8 cellular contexts compared by ENCODE assay signal in genomic region chr3:50327943-50328691, GRCh38. TPM values are rescaled to one million over a fixed set of nuclear protein-coding genes. Genes with fewer than 3 reads are reported as not detected.
DNase-seq lines count a peak whose midpoint lies in the region; ATAC-seq and TF ChIP-seq lines count a peak whose summit lies in the region.

A gene with protein sequence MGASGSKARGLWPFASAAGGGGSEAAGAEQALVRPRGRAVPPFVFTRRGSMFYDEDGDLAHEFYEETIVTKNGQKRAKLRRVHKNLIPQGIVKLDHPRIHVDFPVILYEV (minus strand): TSS chr3:50328223. CDS start chr3:50328099, 124 bp downstream.

- peak within 1 kb of the TSS; percentile 93 for H3K4me3 Mint-ChIP-seq in T-helper 17 cell

- peak; percentile 45 to 75 for TF ChIP-seq POLR2A in uterus (IDR thresholded peaks at IDR 0.05)

- H3K27me3 ChIP-seq in uterus, result no peaks in the 10 kb centered on the region

- intact Hi-C loops in left ventricle myocardium superior (cut with micrococcal nuclease) (no loop called here), uterus (cut with DNase I; ENCODE audit: low total_unique reads) (no loop called here)

- H3K9me3 ChIP-seq in T-helper 17 cell (ENCODE audit: control insufficient read depth, low read length, poor library complexity, severe bottlenecking) (no peaks in the 10 kb centered on the region), uterus (no peaks in the 10 kb centered on the region)

- peak within 1 kb of the TSS; percentile 89 for H3K27ac Mint-ChIP-seq in T-helper 17 cell

- H3K36me3 Mint-ChIP-seq in T-helper 17 cell (ENCODE audit: low read depth), result no peaks in the 10 kb centered on the region

- ATAC-seq in HG02870 (IDR thresholded peaks at IDR 0.05; ENCODE audit: unreplicated experiment), result peak; percentile 82
- peak; percentile 96 for ATAC-seq in T-helper 17 cell
- ATAC-seq in left ventricle myocardium superior, result peak; percentile 84

- peaks cover 0 to 8% of the 10 kb centered on the region in 2 donors for H3K4me1 ChIP-seq in uterus

- peak within 1 kb of the TSS; percentile 61 to 79 for H3K27ac ChIP-seq in uterus

- peaks cover 18% of the 10 kb centered on the region for H3K4me1 Mint-ChIP-seq in T-helper 17 cell

- no peak for TF ChIP-seq CTCF in GM13976 (IDR thresholded peaks at IDR 0.05; ENCODE audit: borderline replicate concordance, control extremely low read depth, extremely low read depth, insufficient read depth, missing control alignments)
- peak in 1 of 4 experiments; percentile 5 for TF ChIP-seq CTCF in uterus (IDR thresholded peaks at IDR 0.05)

- DNase-seq in GM13976 (ENCODE audit: low spot score), result peak; percentile 98
- DNase-seq in NCI-H1694 treated with DMSO at 0.1 percent for 48 hours (lab: John Stamatoyannopoulos, UW), result peak; percentile 61
- DNase-seq in T-helper 17 cell, result peak; percentile 90 to 91 (median 90)
- peak; percentile 45 to 98 (median 92) for DNase-seq in amygdala (lab: John Stamatoyannopoulos, UW)
- peak; percentile 99 for DNase-seq in left ventricle myocardium superior
- DNase-seq in pulmonary artery endothelial cell (ENCODE audit: low read depth, low spot score), result peak; percentile 90
- peak; percentile 96 to 97 for DNase-seq in uterus

- peak within 1 kb of the TSS; percentile 70 to 72 for H3K4me3 ChIP-seq in uterus

- H3K36me3 ChIP-seq in uterus, result no peaks in the 10 kb centered on the region

- no peaks in the 10 kb centered on the region for H3K27me3 Mint-ChIP-seq in T-helper 17 cell

- in situ Hi-C loops in GM13976 (cut with MboI; ENCODE audit: low sequenced_read_pairs, unreplicated experiment), result no loop called here

RNA-seq across cellular contexts. Expression of the gene that starts here (rescaled TPM):
- 10 to 100 TPM; 17.7 to 18.0 TPM for total RNA-seq in T-helper 17 cell
- 30.7 TPM for total RNA-seq in left ventricle myocardium superior
- total RNA-seq in pulmonary artery endothelial cell, result 24.8 and 36.5 TPM in 2 replicates
- 10 to 100 TPM in 3 of 4 donors, 1 to 10 TPM in 1; 9.0 to 25.1 (median 21.3) TPM for total RNA-seq in uterus

Comparison
In these comparisons a context has a peak if more than half of its experiments do, and no peak if none do; other contexts are left out.
1. Peak in every context shown above with its lines: DNase-seq, ATAC-seq, H3K4me3 ChIP-seq and H3K27ac ChIP-seq.